In genomic region chr7:130421685-130422084, GRCh38 we compare ENCODE assay signal across 9 cellular contexts. TPM values are rescaled to one million over a fixed set of nuclear protein-coding genes. Genes with fewer than 3 reads are reported as not detected.
DNase-seq lines count a peak whose midpoint lies in the region; ATAC-seq and TF ChIP-seq lines count a peak whose summit lies in the region.
"Had no signal": no experiment of that assay in that cellular context is flagged by ENCODE, and none has a peak within 500 bp of the region (broad histone marks: within the 10 kb centered on the region; RNA-seq: fewer than 3 reads in every experiment).

No MANE protein-coding gene starts in this region.

- H3K9me3 ChIP-seq in right atrium auricular region: no peaks in the 10 kb centered on the region

- H3K4me3 Mint-ChIP-seq in activated naive CD8-positive, alpha-beta T cell treated with anti-CD3 and anti-CD28 coated beads for 36 hours: peak overlapping the region; percentile 60
- H3K4me3 Mint-ChIP-seq in nephron: no peak overlapping the region

- peaks cover 2% of the 10 kb centered on the region for H3K9me3 Mint-ChIP-seq in activated naive CD8-positive, alpha-beta T cell treated with anti-CD3 and anti-CD28 coated beads for 36 hours
- no peaks in the 10 kb centered on the region for H3K9me3 Mint-ChIP-seq in nephron

- TF ChIP-seq CTCF in nephron (IDR thresholded peaks at IDR 0.05; ENCODE audit: unreplicated experiment in 3 of 3): no peak
- TF ChIP-seq CTCF in right atrium auricular region (IDR thresholded peaks at IDR 0.05): no peak

- no peaks in the 10 kb centered on the region for H3K27me3 Mint-ChIP-seq in activated naive CD8-positive, alpha-beta T cell treated with anti-CD3 and anti-CD28 coated beads for 36 hours
- H3K27me3 Mint-ChIP-seq in nephron (ENCODE audit: low read depth): no peaks in the 10 kb centered on the region

- H3K27ac Mint-ChIP-seq in activated naive CD8-positive, alpha-beta T cell treated with anti-CD3 and anti-CD28 coated beads for 36 hours: peak overlapping the region; percentile 94
- peak overlapping the region; percentile 68 to 90 (median 88) for H3K27ac Mint-ChIP-seq in nephron

- peaks cover 73% of the 10 kb centered on the region for H3K4me1 Mint-ChIP-seq in activated naive CD8-positive, alpha-beta T cell treated with anti-CD3 and anti-CD28 coated beads for 36 hours
- H3K4me1 Mint-ChIP-seq in nephron: peaks cover 65% of the 10 kb centered on the region

- H3K27me3 ChIP-seq in right atrium auricular region: no peaks in the 10 kb centered on the region

- H3K4me3 ChIP-seq in right atrium auricular region: no peak overlapping the region

- peak; percentile 89 for DNase-seq in NCI-H2029 (lab: John Stamatoyannopoulos, UW)
- DNase-seq in activated naive CD8-positive, alpha-beta T cell treated with anti-CD3 and anti-CD28 coated beads for 36 hours: peak; percentile 46
- no peak for DNase-seq in right atrium auricular region (ENCODE audit: low spot score)

- no peaks in the 10 kb centered on the region for H3K36me3 ChIP-seq in right atrium auricular region

- ATAC-seq in GM21515 (IDR thresholded peaks at IDR 0.05; ENCODE audit: unreplicated experiment) (peak; percentile 62), GM21717 (IDR thresholded peaks at IDR 0.05; ENCODE audit: unreplicated experiment) (no peak), GM21528 (IDR thresholded peaks at IDR 0.05; ENCODE audit: low FRiP score, unreplicated experiment) (no peak), GM19452 (IDR thresholded peaks at IDR 0.05; ENCODE audit: unreplicated experiment) (no peak)

- peaks cover 27% of the 10 kb centered on the region for H3K36me3 Mint-ChIP-seq in activated naive CD8-positive, alpha-beta T cell treated with anti-CD3 and anti-CD28 coated beads for 36 hours
- no peaks in the 10 kb centered on the region for H3K36me3 Mint-ChIP-seq in nephron (ENCODE audit: low read depth)

- H3K4me1 ChIP-seq in right atrium auricular region: no peaks in the 10 kb centered on the region

- no peak overlapping the region for H3K27ac ChIP-seq in right atrium auricular region
- H3K27ac ChIP-seq: HL-60 had no signal

RNA-seq across cellular contexts. Expression of gene CEP41, which starts 19.1 kb away (rescaled TPM):
- 10 to 100 TPM; 22.3 to 26.5 TPM for total RNA-seq in activated naive CD8-positive, alpha-beta T cell treated with anti-CD3 and anti-CD28 coated beads for 36 hours
- total RNA-seq in right atrium auricular region: 1 to 10 TPM; 1.5 to 5.5 TPM

RNA-seq across cellular contexts. Expression of gene CPA1, which starts 41.4 kb away (rescaled TPM):
- not detected for total RNA-seq in activated naive CD8-positive, alpha-beta T cell treated with anti-CD3 and anti-CD28 coated beads for 36 hours
- total RNA-seq in right atrium auricular region: not detected
